In genomic region chr17:74760404-74761105, GRCh38 we compare ENCODE assay signal across 7 cellular contexts. TPM values are rescaled to one million over a fixed set of nuclear protein-coding genes. Genes with fewer than 3 reads are reported as not detected.
DNase-seq lines count a peak whose midpoint lies in the region; ATAC-seq and TF ChIP-seq lines count a peak whose summit lies in the region.
"Had no signal": no experiment of that assay in that cellular context is flagged by ENCODE, and none has a peak within 500 bp of the region (broad histone marks: within the 10 kb centered on the region; RNA-seq: fewer than 3 reads in every experiment).

No MANE protein-coding gene starts in this region.

- H2BK5ac ChIP-seq in neuronal stem cell (ENCODE audit: low read length), result peak overlapping the region; percentile 88

- no peaks in the 10 kb centered on the region for H3K9me3 Mint-ChIP-seq in MCF 10A (ENCODE audit: unreplicated experiment)

- peak overlapping the region; percentile 87 for H2BK15ac ChIP-seq in neuronal stem cell (ENCODE audit: low read length)

- peak overlapping the region; percentile 47 for H3K4ac ChIP-seq in neuronal stem cell (ENCODE audit: low read length)

- no peaks in the 10 kb centered on the region for H3K27me3 ChIP-seq in neuronal stem cell (ENCODE audit: control insufficient read depth in 3 of 3, insufficient read depth in 3 of 3, low read depth in 1 of 3, low read length in 3 of 3)

- H3K36me3 ChIP-seq in KOPT-K1 (ENCODE audit: insufficient read depth, low read length), result peaks cover 86% of the 10 kb centered on the region
- peaks cover 2 to 6% of the 10 kb centered on the region in 2 donors for H3K36me3 ChIP-seq in neuronal stem cell (replicated peaks in 1 of 2; ENCODE audit: control insufficient read depth in 2 of 2, insufficient read depth in 2 of 2, low read length in 2 of 2)

- H3K27me3 Mint-ChIP-seq in MCF 10A (ENCODE audit: insufficient read depth, unreplicated experiment), result no peaks in the 10 kb centered on the region

- no peak overlapping the region for H4K8ac ChIP-seq in neuronal stem cell (ENCODE audit: low read depth, low read length)

- H3K4me1 ChIP-seq in neuronal stem cell (ENCODE audit: control insufficient read depth in 2 of 2, insufficient read depth in 1 of 2, low read depth in 1 of 2, low read length in 2 of 2), result peaks cover 49 to 64% of the 10 kb centered on the region in 2 donors

- peaks cover 22% of the 10 kb centered on the region for H3K79me1 ChIP-seq in neuronal stem cell (ENCODE audit: low read depth, low read length)

- H3K9me3 ChIP-seq in KOPT-K1 (ENCODE audit: insufficient read depth, low read length, poor library complexity, severe bottlenecking) (no peaks in the 10 kb centered on the region), neuronal stem cell (replicated peaks in 1 of 2; ENCODE audit: control insufficient read depth in 2 of 2, insufficient read depth in 1 of 2, low read depth in 1 of 2, low read length in 2 of 2) (no peaks in the 10 kb centered on the region)

- no peak overlapping the region for H3K14ac ChIP-seq in neuronal stem cell (ENCODE audit: low read length)

- peak overlapping the region; percentile 62 for H2BK120ac ChIP-seq in neuronal stem cell (ENCODE audit: low read depth, low read length)

- intact Hi-C loops in MCF 10A (cut with micrococcal nuclease), result no loop called here

- H3K27ac Mint-ChIP-seq in MCF 10A (ENCODE audit: low read depth, unreplicated experiment), result peak overlapping the region; percentile 59

- peaks cover 4% of the 10 kb centered on the region for H3K36me3 Mint-ChIP-seq in MCF 10A (ENCODE audit: insufficient read depth, unreplicated experiment)

- H3K4me2 ChIP-seq in neuronal stem cell (ENCODE audit: insufficient read depth, low read length, poor library complexity, severe bottlenecking), result peak overlapping the region; percentile 43

- ATAC-seq in HG03139 (IDR thresholded peaks at IDR 0.05; ENCODE audit: unreplicated experiment) (no peak), HG03108 (IDR thresholded peaks at IDR 0.05; ENCODE audit: unreplicated experiment) (no peak)

- TF ChIP-seq CTCF in MCF 10A (IDR thresholded peaks at IDR 0.05; ENCODE audit: unreplicated experiment), result no peak

- peak overlapping the region; percentile 95 for H3K18ac ChIP-seq in neuronal stem cell (ENCODE audit: low read length)

- DNase-seq in MCF 10A (ENCODE audit: unreplicated experiment) (no peak), neuronal stem cell (ENCODE audit: low spot score) (no peak)
- DNase-seq in activated T-cell treated with anti-CD3 and anti-CD28 coated beads, Interleukin-2, amount 50 U/mL, for 48 hours, result no peak

- H2AFZ ChIP-seq in neuronal stem cell (ENCODE audit: low read length), result peak overlapping the region; percentile 4

- no peak overlapping the region for H3K4me3 ChIP-seq in neuronal stem cell (ENCODE audit: low read length in 2 of 2)

- H3K27ac ChIP-seq in KOPT-K1 (ENCODE audit: low read depth, low read length, poor library complexity, severe bottlenecking), result peak overlapping the region; percentile 83
- H3K27ac ChIP-seq in neuronal stem cell (replicated peaks; ENCODE audit: low read length), result peak overlapping the region; percentile 86

- no peak overlapping the region for H3K4me3 Mint-ChIP-seq in MCF 10A (ENCODE audit: unreplicated experiment)

- no TSS peak for BruUV-seq in MCF 10A (replicated peaks; lab: Mats Ljungman, UMichigan)

- H3K9ac ChIP-seq in neuronal stem cell (ENCODE audit: low read depth, low read length, poor library complexity), result peak overlapping the region; percentile 68

- H4K91ac ChIP-seq in neuronal stem cell (ENCODE audit: low read depth, low read length, poor library complexity), result no peak overlapping the region

- POLR2A ChIA-PET in MCF 10A (lab: Yijun Ruan, JAX), result interaction anchor here (0.6 to 4.7 kb wide), 4 partner anchors 10 to 16 kb away, joined by 4 to 29 read pairs (median 20); partner anchors contain the start of gene NAT9

- CTCF ChIA-PET in MCF 10A (lab: Yijun Ruan, JAX), result interaction anchor here (0.6 to 7.8 kb wide), 7 partner anchors 10 to 245 kb away, joined by 3 to 60 read pairs (median 7); partner anchors contain the start of gene NAT9

- peaks cover 24% of the 10 kb centered on the region for H3K4me1 Mint-ChIP-seq in MCF 10A (ENCODE audit: insufficient read depth, unreplicated experiment)

- peak overlapping the region; percentile 76 for H2AK5ac ChIP-seq in neuronal stem cell (ENCODE audit: low read depth, low read length)

- peak overlapping the region; percentile 35 for H3K23ac ChIP-seq in neuronal stem cell (ENCODE audit: low read depth, low read length, poor library complexity)

- no CpG with 5 or more reads among the region's 7 CpGs for WGBS in neuronal stem cell (ENCODE audit: extremely low coverage in 2 of 2, insufficient read length in 2 of 2, insufficient replicate concordance in 1 of 2), 2 donors

- peak overlapping the region; percentile 95 for H2BK12ac ChIP-seq in neuronal stem cell (ENCODE audit: low read length)

RNA-seq across cellular contexts. Expression of gene NHERF1, which starts 12.1 kb away (rescaled TPM):
- total RNA-seq in MCF 10A (2022), result 23.9 and 25.3 TPM in 2 replicates
- 67.4 TPM for polyA plus RNA-seq in neuronal stem cell (2013, experiment 1 of 2)
- 67.1 TPM for polyA plus RNA-seq in neuronal stem cell (2013, experiment 2 of 2)

RNA-seq across cellular contexts. Expression of gene NAT9, which starts 15.6 kb away (rescaled TPM):
- total RNA-seq in MCF 10A (2022), result 58.1 and 64.8 TPM in 2 replicates
- 38.7 TPM for polyA plus RNA-seq in neuronal stem cell (2013, experiment 1 of 2)
- 39.5 TPM for polyA plus RNA-seq in neuronal stem cell (2013, experiment 2 of 2)

RNA-seq across cellular contexts. Expression of gene RAB37, which starts 23.5 kb away (rescaled TPM):
- total RNA-seq in MCF 10A (2022), result not detected in 2 replicates
- polyA plus RNA-seq in neuronal stem cell (2013, experiment 1 of 2), result 1.6 TPM
- 1.4 TPM for polyA plus RNA-seq in neuronal stem cell (2013, experiment 2 of 2)

RNA-seq across cellular contexts. Expression of gene CD300LF, which starts 47.8 kb away (rescaled TPM):
- not detected in 2 replicates for total RNA-seq in MCF 10A (2022)
- polyA plus RNA-seq in neuronal stem cell (2013, experiment 1 of 2), result not detected
- not detected for polyA plus RNA-seq in neuronal stem cell (2013, experiment 2 of 2)
- total RNA-seq: T-helper 1 cell treated with Interleukin-12 subunit alpha and Interleukin-12 subunit beta and Interleukin-4 antibody, amounts not matched to agents 30 ng/mL and 1 ng/mL, for 36 hours had no signal
